ENCODE assay signal across 7 cellular contexts in the genomic region with DNA sequence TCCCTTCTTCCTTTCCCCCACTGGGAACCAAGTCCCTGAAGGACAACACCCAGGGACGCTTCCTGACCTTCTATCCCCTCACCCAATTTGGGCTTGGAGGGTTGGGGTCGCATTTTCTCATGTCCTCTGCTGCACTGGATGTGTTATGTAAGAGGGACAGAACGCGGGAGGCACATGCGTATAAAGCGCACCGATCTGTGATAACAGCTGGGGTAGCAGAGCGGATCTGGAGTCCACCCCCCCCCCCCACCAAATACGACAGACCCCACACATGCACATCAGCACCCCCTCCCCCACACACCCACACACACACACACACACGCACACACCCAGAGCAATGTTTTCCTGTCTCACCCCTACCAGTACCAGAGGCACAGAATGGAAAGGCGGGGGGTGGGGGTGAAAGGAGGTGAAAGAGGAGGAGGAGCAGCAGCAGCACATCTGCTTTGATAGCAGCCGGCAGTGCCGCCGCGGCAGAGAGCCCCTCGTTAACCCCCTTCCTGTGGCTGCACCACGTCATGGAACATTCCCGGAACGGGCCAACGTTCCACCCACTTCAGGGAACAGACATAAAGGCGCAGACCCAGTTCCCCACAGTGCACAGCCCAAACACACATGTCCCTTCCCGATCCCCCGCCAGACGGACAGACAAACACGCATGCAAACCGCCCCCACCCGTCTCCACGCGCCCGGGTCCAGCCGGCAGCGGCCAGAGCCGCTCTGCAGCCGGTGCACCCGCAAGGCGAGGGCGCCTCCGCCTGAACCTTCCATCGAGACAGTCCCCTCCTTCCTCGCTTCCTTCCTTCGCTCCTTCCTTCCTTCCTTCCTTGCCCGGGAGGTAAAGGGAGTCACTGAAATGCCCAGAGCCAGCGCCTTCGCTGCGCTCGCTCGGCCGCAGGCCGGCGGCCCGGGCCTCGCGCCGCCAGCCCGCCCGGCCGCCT. TPM values are rescaled to one million over a fixed set of nuclear protein-coding genes. Genes with fewer than 3 reads are reported as not detected.
A peak's percentile ranks its signal among the peaks of the same experiment; 100 is the strongest.
DNase-seq lines count a peak whose midpoint lies in the region; ATAC-seq and TF ChIP-seq lines count a peak whose summit lies in the region.

No MANE protein-coding gene starts in this region.

- ATAC-seq in GM18511 (IDR thresholded peaks at IDR 0.05; ENCODE audit: unreplicated experiment) (peak; percentile 9), aorta (ENCODE audit: low FRiP score) (peak; percentile 81)

- peak overlapping the region; percentile 88 for H3K4me3 ChIP-seq in Jurkat, Clone E6-1 (ENCODE audit: low read length)
- peak overlapping the region; percentile 74 to 92 for H3K4me3 ChIP-seq in ascending aorta
- H3K4me3 ChIP-seq in aorta (ENCODE audit: low read length in 2 of 2), result peak overlapping the region; percentile 69 to 98

- H3K9me3 ChIP-seq in ascending aorta, result no peaks in the 10 kb centered on the region
- H3K9me3 ChIP-seq in aorta (ENCODE audit: control insufficient read depth, low read length), result no peaks in the 10 kb centered on the region

- H3K27ac ChIP-seq in ascending aorta, result peak overlapping the region; percentile 98 to 99
- peak overlapping the region; percentile 76 to 99 for H3K27ac ChIP-seq in aorta (ENCODE audit: low read depth in 1 of 2, low read length in 2 of 2)

- no peaks in the 10 kb centered on the region for H3K36me3 ChIP-seq in ascending aorta
- no peaks in the 10 kb centered on the region for H3K36me3 ChIP-seq in aorta (ENCODE audit: control insufficient read depth in 1 of 2, insufficient read depth in 2 of 2, low read length in 1 of 2)

- H3K4me1 ChIP-seq in ascending aorta (peaks cover 6 to 20% of the 10 kb centered on the region in 2 donors), aorta (ENCODE audit: control insufficient read depth in 1 of 2, insufficient read depth in 2 of 2, low read length in 2 of 2) (peaks cover 0 to 6% of the 10 kb centered on the region in 2 donors)

- H3K27me3 ChIP-seq in ascending aorta, result no peaks in the 10 kb centered on the region
- H3K27me3 ChIP-seq in aorta (ENCODE audit: control insufficient read depth in 1 of 2, insufficient read depth in 2 of 2, low read length in 1 of 2), result no peaks in the 10 kb centered on the region

- intact Hi-C loops in ascending aorta (cut with DNase I), result loop anchor here (1.0 to 5.0 kb wide), 4 partner anchors 98 to 733 kb away; partner anchors contain the start of gene PHACTR2
- intact Hi-C loops in aorta (cut with DNase I), result loop anchor here (1.0 to 5.0 kb wide), 4 partner anchors 59 to 247 kb away; partner anchors contain the start of gene AIG1 (in 1 of the 2)

- 1% methylated on average over 51 to 57 of the region's 57 CpGs for WGBS in aorta, 2 donors

- no peak for TF ChIP-seq CTCF in ascending aorta (IDR thresholded peaks at IDR 0.05)

- peak; percentile 94 for DNase-seq in Jurkat, Clone E6-1 (ENCODE audit: low read depth, low spot score)
- DNase-seq in T-helper 9 cell (peak; percentile 90), ascending aorta (ENCODE audit: low spot score in 2 of 2) (peak; percentile 73 to 96), hepatic stellate cell (ENCODE audit: low spot score) (peak; percentile 81), retina (peak; percentile 90), aorta (peak; percentile 93 to 95)

RNA-seq across cellular contexts. Expression of gene HIVEP2, which starts 0.6 kb away (rescaled TPM):
- 10.4 TPM for polyA plus RNA-seq in Jurkat, Clone E6-1 (2012; ENCODE audit: insufficient read depth, insufficient read length)
- 14.5 TPM for total RNA-seq in ascending aorta
- total RNA-seq in aorta, result 10 to 100 TPM; 35.4 to 36.8 TPM
- 1 to 10 TPM; 5.3 to 5.4 TPM for polyA plus RNA-seq in aorta

Comparison
In these comparisons a context has a peak if more than half of its experiments do, and no peak if none do; other contexts are left out.
1. Peak in every context shown above with its lines: DNase-seq, ATAC-seq, H3K4me3 ChIP-seq and H3K27ac ChIP-seq.